Comparison of ENCODE assay signal across 18 cellular contexts in the genomic region with DNA sequence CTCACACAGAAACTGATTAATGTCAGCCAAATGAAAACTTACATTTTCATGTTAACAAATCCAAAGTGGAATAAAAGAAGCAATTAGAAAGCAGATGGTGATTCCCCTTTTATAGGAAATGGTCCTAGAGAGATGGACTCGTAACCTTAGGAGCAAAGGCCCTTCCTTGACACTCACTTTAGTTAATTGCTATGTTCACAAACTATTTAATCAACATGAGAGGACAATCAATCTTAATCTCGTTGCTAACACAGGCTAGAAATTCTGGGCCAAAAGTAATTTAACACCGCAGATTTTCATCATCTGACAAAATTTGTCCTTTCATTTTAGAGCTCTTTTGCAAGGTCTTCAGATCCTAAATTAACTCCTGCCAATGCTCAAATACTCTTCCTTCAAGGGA.
"Had no signal": no experiment of that assay in that cellular context is flagged by ENCODE, and none has a peak within 500 bp of the region (broad histone marks: within the 10 kb centered on the region; RNA-seq: fewer than 3 reads in every experiment).

No MANE protein-coding gene starts in this region.

- H3K27ac ChIP-seq: esophagus squamous epithelium, left ventricle myocardium inferior, lower lobe of right lung, psoas muscle, right lobe of liver, spleen had no signal

- DNase-seq: effector memory CD8-positive, alpha-beta T cell; esophagus squamous epithelium; foreskin fibroblast; immature natural killer cell; left ventricle myocardium inferior; lower lobe of right lung; midbrain; psoas muscle; right lobe of liver; spleen; stimulated activated CD4-positive, alpha-beta T cell treated with anti-CD3 and anti-CD28 coated beads, Interleukin-15, amount 100 ng/mL, for 24 hours; stimulated activated CD4-positive, alpha-beta T cell treated with anti-CD3 and anti-CD28 coated beads, Interleukin-1b, Interleukin-23, amount 100 ng/mL, for 48 hours; stimulated activated CD4-positive, alpha-beta T cell treated with anti-CD3 and anti-CD28 coated beads, Interleukin-4, amount 100 ng/mL, for 24 hours; stimulated activated naive B cell treated with anti-CD40 and anti-IgM and Interleukin-4, amounts not matched to agents 10 μg/mL and 1 μg/mL and 100 μg/mL, for 72 hours; stimulated activated naive CD8-positive, alpha-beta T cell treated with anti-CD3 and anti-CD28 coated beads, Interleukin-15, amount 100 ng/mL, for 72 hours; trophoblast cell had no signal

- H3K27me3 ChIP-seq: esophagus squamous epithelium, right lobe of liver, spleen had no signal

- H3K4me3 ChIP-seq: esophagus squamous epithelium, left ventricle myocardium inferior, lower lobe of right lung, psoas muscle, right lobe of liver, spleen had no signal

- H3K4me1 ChIP-seq: esophagus squamous epithelium, left ventricle myocardium inferior, lower lobe of right lung, psoas muscle, right lobe of liver, spleen had no signal

- FAIRE-seq: colon, keratinocyte had no signal

- H3K9me3 ChIP-seq: psoas muscle, right lobe of liver had no signal
